ENCODE assay signal across 8 cellular contexts in the genomic region with DNA sequence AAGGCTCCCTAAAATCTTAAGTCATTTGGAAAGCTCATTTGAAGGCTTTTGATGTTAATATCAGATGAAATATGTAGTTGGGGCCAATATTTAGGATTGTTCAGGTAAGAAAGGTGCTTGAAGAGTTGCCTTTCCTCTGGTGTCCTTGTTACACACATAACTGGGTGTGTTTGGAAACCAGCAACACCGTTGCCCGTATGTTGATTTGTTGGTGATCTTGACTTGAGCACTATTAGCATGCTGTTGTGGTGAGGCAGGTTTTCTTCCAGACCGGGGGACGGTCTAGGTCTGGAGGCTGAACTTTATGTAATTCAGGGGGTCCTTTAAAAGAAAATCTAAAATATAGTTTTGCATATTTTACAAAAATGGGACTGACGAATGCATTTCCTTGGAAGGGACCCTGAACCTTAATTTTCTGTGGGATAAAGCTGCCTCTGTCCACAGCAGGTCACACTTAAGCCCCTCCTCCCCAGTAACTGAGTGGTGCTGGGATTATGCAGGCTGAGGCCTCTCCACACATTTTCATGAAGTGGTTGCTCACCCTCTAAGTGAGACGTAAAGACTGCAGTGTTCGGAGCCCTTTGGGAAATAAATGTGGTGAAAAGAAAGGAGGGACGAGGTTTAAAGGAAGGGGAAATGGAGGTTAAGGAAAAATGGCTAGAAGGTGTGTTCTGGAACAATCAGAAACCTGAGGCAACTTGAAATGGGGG. TPM values are rescaled to one million over a fixed set of nuclear protein-coding genes. Genes with fewer than 3 reads are reported as not detected.
DNase-seq lines count a peak whose midpoint lies in the region; ATAC-seq and TF ChIP-seq lines count a peak whose summit lies in the region.

No MANE protein-coding gene starts in this region.

- H3K4me3 Mint-ChIP-seq in stimulated activated effector memory CD8-positive, alpha-beta T cell treated with anti-CD3 and anti-CD28 coated beads, Interleukin-12 subunit alpha, Interleukin-12 subunit beta, amount 100 ng/mL, for 72 hours: no peak overlapping the region

- no peaks in the 10 kb centered on the region for H3K9me3 ChIP-seq in RWPE2 (ENCODE audit: severe bottlenecking)

- ATAC-seq in RWPE2 (ENCODE audit: low read depth) (no peak), HG02678 (IDR thresholded peaks at IDR 0.05; ENCODE audit: unreplicated experiment) (no peak)
- no peak for ATAC-seq in stimulated activated effector memory CD8-positive, alpha-beta T cell treated with anti-CD3 and anti-CD28 coated beads, Interleukin-12 subunit alpha, Interleukin-12 subunit beta, amount 100 ng/mL, for 72 hours

- peak overlapping the region; percentile 89 for H3K4me3 ChIP-seq in GM12875 (ENCODE audit: low read depth, low read length)
- peak overlapping the region; percentile 99 for H3K4me3 ChIP-seq in RWPE2 (ENCODE audit: severe bottlenecking)
- H3K4me3 ChIP-seq in fibroblast of the aortic adventitia (ENCODE audit: low read depth, low read length): peak overlapping the region; percentile 89
- H3K4me3 ChIP-seq in skeletal muscle cell (ENCODE audit: low read depth, low read length): peak overlapping the region; percentile 63

- H3K4me1 Mint-ChIP-seq in stimulated activated effector memory CD8-positive, alpha-beta T cell treated with anti-CD3 and anti-CD28 coated beads, Interleukin-12 subunit alpha, Interleukin-12 subunit beta, amount 100 ng/mL, for 72 hours: peaks cover 29% of the 10 kb centered on the region

- no peak for DNase-seq in RWPE2 (ENCODE audit: low spot score)
- DNase-seq in fibroblast of the aortic adventitia (ENCODE audit: low read depth): no peak
- DNase-seq in skeletal muscle cell (ENCODE audit: low read depth): no peak
- no peak for DNase-seq in stimulated activated effector memory CD8-positive, alpha-beta T cell treated with anti-CD3 and anti-CD28 coated beads, Interleukin-12 subunit alpha, Interleukin-12 subunit beta, amount 100 ng/mL, for 72 hours (ENCODE audit: low spot score in 2 of 2)
- DNase-seq in globus pallidus (ENCODE audit: low spot score): no peak
- no peak for DNase-seq in activated gamma-delta T cell treated with Interleukin-2 at 50 U/mL for 16 hours

- peak overlapping the region; percentile 93 for H3K27ac ChIP-seq in RWPE2 (ENCODE audit: poor library complexity, severe bottlenecking)

- peaks cover 40% of the 10 kb centered on the region for H3K36me3 Mint-ChIP-seq in stimulated activated effector memory CD8-positive, alpha-beta T cell treated with anti-CD3 and anti-CD28 coated beads, Interleukin-12 subunit alpha, Interleukin-12 subunit beta, amount 100 ng/mL, for 72 hours

- no peak overlapping the region for H3K27ac Mint-ChIP-seq in stimulated activated effector memory CD8-positive, alpha-beta T cell treated with anti-CD3 and anti-CD28 coated beads, Interleukin-12 subunit alpha, Interleukin-12 subunit beta, amount 100 ng/mL, for 72 hours

- no peaks in the 10 kb centered on the region for H3K9me3 Mint-ChIP-seq in stimulated activated effector memory CD8-positive, alpha-beta T cell treated with anti-CD3 and anti-CD28 coated beads, Interleukin-12 subunit alpha, Interleukin-12 subunit beta, amount 100 ng/mL, for 72 hours

- no peak for TF ChIP-seq CTCF in GM12875 (IDR thresholded peaks at IDR 0.05; ENCODE audit: borderline replicate concordance, insufficient read depth, low read depth, low read length)
- no peak for TF ChIP-seq CTCF in RWPE2 (IDR thresholded peaks at IDR 0.05; ENCODE audit: poor library complexity, severe bottlenecking)
- no peak for TF ChIP-seq CTCF in fibroblast of the aortic adventitia (IDR thresholded peaks at IDR 0.05; ENCODE audit: insufficient read depth, low read length)

- peaks cover 50% of the 10 kb centered on the region for H3K36me3 ChIP-seq in RWPE2 (ENCODE audit: low read depth)

- peaks cover 6% of the 10 kb centered on the region for H3K4me1 ChIP-seq in RWPE2 (ENCODE audit: insufficient read depth, poor library complexity, severe bottlenecking)

- no peaks in the 10 kb centered on the region for H3K27me3 ChIP-seq in RWPE2 (ENCODE audit: insufficient read depth, poor library complexity, severe bottlenecking)

RNA-seq across cellular contexts. Expression of a gene that starts 1.8 kb away (rescaled TPM):
- 169 and 174 TPM in 2 replicates for total RNA-seq in fibroblast of the aortic adventitia (ENCODE audit: low replicate concordance)
